ENCODE assay signal across 13 cellular contexts in the genomic region with DNA sequence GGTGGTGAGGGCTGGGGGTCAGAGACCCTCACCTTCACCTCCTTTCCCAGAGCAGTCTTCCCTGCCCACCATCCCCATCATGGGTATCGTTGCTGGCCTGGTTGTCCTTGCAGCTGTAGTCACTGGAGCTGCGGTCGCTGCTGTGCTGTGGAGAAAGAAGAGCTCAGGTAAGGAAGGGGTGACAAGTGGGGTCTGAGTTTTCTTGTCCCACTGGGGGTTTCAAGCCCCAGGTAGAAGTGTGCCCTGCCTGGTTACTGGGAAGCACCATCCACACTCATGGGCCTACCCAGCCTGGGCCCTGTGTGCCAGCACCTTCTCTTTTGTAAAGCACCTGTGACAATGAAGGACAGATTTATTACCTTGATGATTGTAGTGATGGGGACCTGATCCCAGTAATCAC. TPM values are rescaled to one million over a fixed set of nuclear protein-coding genes. Genes with fewer than 3 reads are reported as not detected.
"Had no signal": no experiment of that assay in that cellular context is flagged by ENCODE, and none has a peak within 500 bp of the region (broad histone marks: within the 10 kb centered on the region; RNA-seq: fewer than 3 reads in every experiment).

No MANE protein-coding gene starts in this region.

- DNase-seq: GM23248, GOT3, H7, HFFc6, IMR-90, KG1 had no signal

- H3K36me3 ChIP-seq: HAP-1 had no signal

- ATAC-seq: HCT116, HepG2, K562 had no signal

- H3K9me3 ChIP-seq: HAP-1 had no signal

- H3K4me3 ChIP-seq: GM23248, HAP-1, K562 had no signal

- H3K27ac ChIP-seq: GM23248, HL-60 had no signal

- H3K4me1 ChIP-seq: HAP-1 had no signal

RNA-seq across cellular contexts. Expression of gene HLA-G, which starts 2.1 kb away (rescaled TPM):
- total RNA-seq: GM23248, H4, HT1080, IMR-90, K562 had no signal
